ENCODE assay signal across 7 cellular contexts in the genomic region with DNA sequence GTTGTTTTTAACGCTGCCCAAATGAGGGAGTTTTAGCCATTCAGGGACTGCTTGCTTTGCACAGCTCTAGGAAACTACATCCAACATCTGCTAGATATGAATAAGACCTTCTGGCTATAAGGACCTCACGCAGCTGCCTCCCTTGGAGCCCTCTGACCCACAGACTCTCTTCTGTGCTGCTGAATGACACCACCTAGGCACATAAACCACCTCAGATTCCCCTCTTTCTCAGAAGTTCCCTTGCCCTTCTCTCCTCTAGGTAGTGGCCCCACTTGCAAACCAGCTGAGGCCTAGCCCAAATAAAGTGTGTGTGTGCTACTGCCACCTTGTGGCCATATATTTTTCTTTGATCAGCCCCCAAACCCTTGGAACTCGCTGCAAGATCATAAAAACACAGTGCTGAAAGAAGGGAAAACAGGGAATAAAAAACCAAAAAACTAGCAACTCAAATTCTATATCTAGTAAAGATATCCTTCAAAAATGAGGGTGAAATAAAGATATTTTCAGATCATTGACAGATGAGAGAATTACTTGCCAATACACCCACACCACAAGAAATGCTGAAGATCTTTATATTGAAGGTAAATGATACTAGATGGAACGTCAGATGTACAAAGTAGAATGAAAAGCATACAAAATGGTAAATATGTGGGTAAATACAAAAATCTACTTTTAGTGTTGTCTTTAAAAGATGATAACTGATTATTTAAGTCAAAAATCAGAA.
A peak's percentile ranks its signal among the peaks of the same experiment; 100 is the strongest.
DNase-seq lines count a peak whose midpoint lies in the region; ATAC-seq and TF ChIP-seq lines count a peak whose summit lies in the region.

No MANE protein-coding gene starts in this region.

- ATAC-seq in HG03521 (IDR thresholded peaks at IDR 0.05; ENCODE audit: unreplicated experiment) = peak; percentile 95

- no peaks in the 10 kb centered on the region for H3K36me3 ChIP-seq in GM06990 (ENCODE audit: control insufficient read depth, insufficient read depth, low read length)

- H3K27me3 ChIP-seq in GM06990 (replicated peaks; ENCODE audit: control insufficient read depth, insufficient read depth, low read length) = no peaks in the 10 kb centered on the region

- DNase-seq in GM06990 (ENCODE audit: extremely low read depth, insufficient read length) (no peak), GM20000 (ENCODE audit: low spot score) (peak; percentile 33), SKM-1 treated with dmso at 0.1 percent for 144 hours (lab: John Stamatoyannopoulos, UW; ENCODE audit: unreplicated experiment) (peak; percentile 20), astrocyte of the hippocampus (ENCODE audit: low read depth, low spot score) (peak; percentile 59), islet precursor cell (peak; percentile 65)
- DNase-seq in stimulated activated CD4-positive, alpha-beta T cell treated with anti-CD3 and anti-CD28 coated beads, Interleukin-4, amount 100 ng/mL, for 24 hours = peak; percentile 34

- H3K4me3 ChIP-seq in GM06990 (replicated peaks; ENCODE audit: low read depth, low read length) = no peak overlapping the region

- TF ChIP-seq CTCF in GM06990 (IDR thresholded peaks at IDR 0.05; ENCODE audit: insufficient read depth, low read length, poor library complexity, severe bottlenecking) (peak; percentile 70), GM20000 (IDR thresholded peaks at IDR 0.05; ENCODE audit: extremely low read depth, missing control alignments) (peak; percentile 55)
